ENCODE assay signal across 7 cellular contexts in the genomic region with DNA sequence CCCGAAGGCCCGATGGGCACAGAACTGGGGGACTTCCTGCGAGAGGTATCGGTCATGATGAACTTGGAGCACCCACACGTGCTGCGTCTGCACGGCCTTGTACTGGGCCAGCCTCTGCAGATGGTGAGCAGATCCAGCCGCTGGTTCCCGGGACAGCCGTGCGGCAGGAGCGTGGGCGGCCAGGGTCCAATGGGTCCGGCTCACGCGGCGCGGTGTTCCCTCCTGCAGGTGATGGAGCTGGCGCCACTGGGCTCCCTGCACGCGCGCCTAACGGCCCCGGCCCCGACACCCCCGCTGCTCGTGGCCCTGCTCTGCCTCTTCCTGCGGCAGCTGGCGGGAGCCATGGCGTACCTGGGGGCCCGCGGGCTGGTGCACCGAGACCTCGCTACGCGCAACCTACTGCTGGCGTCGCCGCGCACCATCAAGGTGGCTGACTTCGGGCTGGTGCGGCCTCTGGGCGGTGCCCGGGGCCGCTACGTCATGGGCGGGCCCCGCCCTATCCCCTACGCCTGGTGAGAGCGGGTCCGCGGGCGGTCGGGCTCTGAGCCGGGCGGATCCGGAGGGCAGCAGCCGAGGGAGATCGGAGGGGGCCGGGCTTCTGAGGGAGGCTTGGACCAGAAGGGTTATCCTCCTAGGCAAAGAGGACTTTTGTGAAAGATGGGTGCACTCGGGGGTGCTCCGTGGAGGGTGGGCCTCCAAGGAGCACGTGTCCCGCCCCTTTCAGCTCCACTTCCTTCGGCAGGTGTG. TPM values are rescaled to one million over a fixed set of nuclear protein-coding genes. Genes with fewer than 3 reads are reported as not detected.
DNase-seq lines count a peak whose midpoint lies in the region; ATAC-seq and TF ChIP-seq lines count a peak whose summit lies in the region.
"Had no signal": no experiment of that assay in that cellular context is flagged by ENCODE, and none has a peak within 500 bp of the region (broad histone marks: within the 10 kb centered on the region; RNA-seq: fewer than 3 reads in every experiment).

No MANE protein-coding gene starts in this region.

- H2BK120ac ChIP-seq in IMR-90 (ENCODE audit: low read depth, low read length) = no peak overlapping the region

- POLR2A ChIA-PET in IMR-90 (lab: Charles Lee; ENCODE audit: unreplicated experiment) = no interaction called here

- CTCF ChIA-PET in IMR-90 (lab: Yijun Ruan, JAX) = no interaction called here

- H3K4me3 ChIP-seq in DOHH2 (ENCODE audit: low read length) (peak overlapping the region; percentile 86), IMR-90 (ENCODE audit: insufficient read depth, low read depth, low read length) (peak overlapping the region; percentile 23), right lobe of liver (peak overlapping the region; percentile 16 to 42 (median 18)), stomach smooth muscle (ENCODE audit: low read length in 2 of 2) (peak overlapping the region; percentile 59 to 72)

- dilution Hi-C loops in IMR-90 (cut with HindIII; ENCODE audit: low sequenced_read_pairs, unreplicated experiment) = no loop called here

- in situ Hi-C loops in IMR-90 (cut with MboI; ENCODE audit: low sequenced_read_pairs) = no loop called here

- DNase-seq in IMR-90 (peak; percentile 13), right lobe of liver (no peak), DMS 273 treated with DMSO at 0.1 percent for 48 hours (lab: John Stamatoyannopoulos, UW) (no peak)
- DNase-seq in activated effector memory CD4-positive, alpha-beta T cell treated with anti-CD3 and anti-CD28 coated beads, Interleukin-2, amount 50 U/mL, for 16 hours = peak; percentile 93

- no peak overlapping the region for H3K4ac ChIP-seq in IMR-90 (ENCODE audit: low read depth, low read length)

- H2BK15ac ChIP-seq in IMR-90 (ENCODE audit: low read depth, low read length) = no peak overlapping the region

- peak overlapping the region; percentile 89 for H2AFZ ChIP-seq in IMR-90 (replicated peaks; ENCODE audit: low read length, poor library complexity)

- ATAC-seq in IMR-90 (ENCODE audit: low read depth) = peak; percentile 84
- peak; percentile 16 to 47 (median 34) for ATAC-seq in right lobe of liver

- H3F3A ChIP-seq in DOHH2 (ENCODE audit: control insufficient read depth, insufficient read depth) = no peaks in the 10 kb centered on the region

- H2AK9ac ChIP-seq in IMR-90 (replicated peaks; ENCODE audit: low read depth, low read length, poor library complexity) = peak overlapping the region; percentile 33

- H3K9me3 ChIP-seq in DOHH2 (ENCODE audit: control insufficient read depth, insufficient read depth, low read length) (peaks cover 6% of the 10 kb centered on the region), IMR-90 (ENCODE audit: control insufficient read depth, insufficient read depth, low read length) (peaks cover 8% of the 10 kb centered on the region; the same call in 1 of the 2 replicates), right lobe of liver (no peaks in the 10 kb centered on the region), stomach smooth muscle (ENCODE audit: control insufficient read depth in 2 of 2, low read length in 2 of 2) (no peaks in the 10 kb centered on the region)

- H3K79me2 ChIP-seq in DOHH2 (ENCODE audit: control insufficient read depth, low read length) = no peaks in the 10 kb centered on the region

- H4K5ac ChIP-seq in IMR-90 (ENCODE audit: low read depth, low read length) = no peak overlapping the region

- no peak for TF ChIP-seq RAD21 in IMR-90 (IDR thresholded peaks at IDR 0.05; ENCODE audit: low read length)

- no peak overlapping the region for H3K18ac ChIP-seq in IMR-90 (ENCODE audit: low read depth, low read length)

- H3K14ac ChIP-seq in IMR-90 (replicated peaks; ENCODE audit: low read depth, low read length) = 0 out of 2 replicates have a peak overlapping the region, but pooled peaks have one; percentile 5

- H3K4me2 ChIP-seq in DOHH2 (ENCODE audit: low read length) = peak overlapping the region; percentile 91
- H3K4me2 ChIP-seq in IMR-90 (ENCODE audit: low read depth, low read length) = peak overlapping the region; percentile 61

- intact Hi-C loops in IMR-90 (cut with micrococcal nuclease) (no loop called here), right lobe of liver (cut with DNase I) (no loop called here)

- H4K91ac ChIP-seq in IMR-90 (ENCODE audit: insufficient read depth, low read depth, low read length) = no peak overlapping the region

- H3K9me1 ChIP-seq in IMR-90 (ENCODE audit: insufficient read depth, low read length) = peaks cover 2% of the 10 kb centered on the region; the same call in 1 of the 2 replicates

- TF ChIP-seq CTCF in DOHH2 (IDR thresholded peaks at IDR 0.05; ENCODE audit: low read depth, low read length, poor library complexity, severe bottlenecking) = no peak
- no peak for TF ChIP-seq CTCF in IMR-90 (conservative IDR thresholded peaks at IDR 0.05; ENCODE audit: low read depth, low read length)
- TF ChIP-seq CTCF in right lobe of liver (IDR thresholded peaks at IDR 0.05) = no peak

- 0 out of 2 replicates have a peak overlapping the region, but pooled peaks have one; percentile 20 for H2AK5ac ChIP-seq in IMR-90 (ENCODE audit: low read depth, low read length)

- H3K27me3 ChIP-seq in DOHH2 (ENCODE audit: control insufficient read depth, low read length) (0 out of 2 replicates have a peak, but pooled peaks cover 6% of the 10 kb centered on the region), IMR-90 (ENCODE audit: control insufficient read depth, insufficient read depth, low read length) (peaks cover 26% of the 10 kb centered on the region), right lobe of liver (no peaks in the 10 kb centered on the region), stomach smooth muscle (ENCODE audit: control insufficient read depth in 1 of 2, insufficient read depth in 2 of 2, low read length in 2 of 2) (peaks cover 0 to 2% of the 10 kb centered on the region in 2 donors)

- no peak overlapping the region; the same call in none of the 2 replicates for H3K23ac ChIP-seq in IMR-90 (ENCODE audit: low read depth, low read length)

- H2BK20ac ChIP-seq in IMR-90 (ENCODE audit: low read depth, low read length) = no peak overlapping the region

- 9% methylated on average over 44 of the region's 65 CpGs; no CpG with 5 or more reads in 1 of the 2 experiments for WGBS in IMR-90 (ENCODE audit: extremely low coverage in 2 of 2, insufficient read length in 1 of 2), 2 experiments
- no CpG with 5 or more reads among the region's 65 CpGs for WGBS in right lobe of liver (ENCODE audit: insufficient coverage, low coverage, low lambda C conversion rate, missing lambda C conversion rate)

- H3K4me1 ChIP-seq in DOHH2 (ENCODE audit: control insufficient read depth, low read length) (peaks cover 15% of the 10 kb centered on the region), IMR-90 (ENCODE audit: control insufficient read depth, insufficient read depth, low read length) (peaks cover 7% of the 10 kb centered on the region; the same call in 1 of the 2 replicates), right lobe of liver (peaks cover 0 to 10% (median 0%) of the 10 kb centered on the region in 4 donors), stomach smooth muscle (ENCODE audit: control insufficient read depth, insufficient read depth, low read length) (peaks cover 32% of the 10 kb centered on the region)

- H4K8ac ChIP-seq in IMR-90 (ENCODE audit: low read depth in 2 of 2, low read length in 2 of 2) = no peak overlapping the region; a peak in 1 of 4 replicates

- no peaks in the 10 kb centered on the region for H3K79me1 ChIP-seq in IMR-90 (ENCODE audit: low read depth in 1 of 2, low read length in 2 of 2)

- H3K9ac ChIP-seq in IMR-90 (ENCODE audit: low read depth, low read length) (no peak overlapping the region), stomach smooth muscle (ENCODE audit: low read length in 2 of 2) (peak overlapping the region; percentile 47 to 48)

- no peak overlapping the region for H2BK5ac ChIP-seq in IMR-90 (ENCODE audit: low read depth, low read length, poor library complexity, severe bottlenecking)

- H4K20me1 ChIP-seq in DOHH2 (ENCODE audit: control insufficient read depth, insufficient read depth, low read depth, low read length) = no peaks in the 10 kb centered on the region
- H4K20me1 ChIP-seq in IMR-90 (ENCODE audit: insufficient read depth, low read length) = no peaks in the 10 kb centered on the region

- BruUV-seq in IMR-90 (replicated peaks; lab: Mats Ljungman, UMichigan) = no TSS peak

- TF ChIP-seq POLR2A in IMR-90 (IDR thresholded peaks at IDR 0.05; ENCODE audit: low read depth, low read length) = no peak
- no peak for TF ChIP-seq POLR2A in right lobe of liver (IDR thresholded peaks at IDR 0.05)

- no peaks in the 10 kb centered on the region for H3K9me2 ChIP-seq in DOHH2 (replicated peaks; ENCODE audit: control insufficient read depth, low read length)

- H3K27ac ChIP-seq in DOHH2 (ENCODE audit: low read depth, low read length) = no peak overlapping the region
- no peak overlapping the region for H3K27ac ChIP-seq in IMR-90 (ENCODE audit: insufficient read depth, low read length)
- H3K27ac ChIP-seq in right lobe of liver = no peak overlapping the region
- no peak overlapping the region for H3K27ac ChIP-seq in stomach smooth muscle (ENCODE audit: low read length)
- H3K27ac ChIP-seq: HL-60 had no signal

- no peaks in the 10 kb centered on the region for H3K36me3 ChIP-seq in DOHH2 (ENCODE audit: control insufficient read depth, low read length)
- H3K36me3 ChIP-seq in IMR-90 (ENCODE audit: control insufficient read depth, insufficient read depth, low read length) = peaks cover 10% of the 10 kb centered on the region; the same call in 1 of the 2 replicates
- H3K36me3 ChIP-seq in right lobe of liver = peaks cover 0 to 8% (median 0%) of the 10 kb centered on the region in 4 donors
- H3K36me3 ChIP-seq in stomach smooth muscle (ENCODE audit: control insufficient read depth in 2 of 2, insufficient read depth in 2 of 2, low read length in 2 of 2) = no peaks in the 10 kb centered on the region

- no peak overlapping the region for H3K56ac ChIP-seq in IMR-90 (ENCODE audit: extremely low read depth, insufficient read depth, low read length)

RNA-seq across cellular contexts. Expression of gene TNK1, which starts 3.0 kb away (rescaled TPM):
- total RNA-seq in IMR-90 (2012; rRNA removed) = under 0.01 and 0.54 TPM in 2 replicates
- polyA plus RNA-seq in IMR-90 (2012; rRNA removed) = 0.44 and 0.55 TPM in 2 replicates
- polyA plus RNA-seq in IMR-90 (2012; cell fraction: cytosol; rRNA removed) = 0.53 and 0.74 TPM in 2 replicates
- 0.96 and 3.2 TPM in 2 replicates for polyA plus RNA-seq in IMR-90 (2012; cell fraction: nucleus; rRNA removed; ENCODE audit: low replicate concordance)
- total RNA-seq in right lobe of liver = 1 to 10 TPM; 2.9 to 5.1 (median 4.0) TPM

RNA-seq across cellular contexts. Expression of gene PLSCR3, which starts 10.4 kb away (rescaled TPM):
- total RNA-seq in IMR-90 (2012; rRNA removed) = 6.1 and 6.4 TPM in 2 replicates
- polyA plus RNA-seq in IMR-90 (2012; rRNA removed) = 116 and 131 TPM in 2 replicates
- polyA plus RNA-seq in IMR-90 (2012; cell fraction: cytosol; rRNA removed) = 123 and 154 TPM in 2 replicates
- 109 and 232 TPM in 2 replicates for polyA plus RNA-seq in IMR-90 (2012; cell fraction: nucleus; rRNA removed; ENCODE audit: low replicate concordance)
- total RNA-seq in right lobe of liver = 1 to 10 TPM; 5.5 to 8.9 (median 6.4) TPM

RNA-seq across cellular contexts. Expression of gene TMEM256, which starts 20.0 kb away (rescaled TPM):
- total RNA-seq in IMR-90 (2012; rRNA removed) (35.3 and 38.4 TPM in 2 replicates), right lobe of liver (10 to 100 TPM; 56.4 to 95.4 (median 68.9) TPM)
- polyA plus RNA-seq in IMR-90 (2012; rRNA removed) = 174 and 252 TPM in 2 replicates
- polyA plus RNA-seq in IMR-90 (2012; cell fraction: cytosol; rRNA removed) = 109 and 112 TPM in 2 replicates
- polyA plus RNA-seq in IMR-90 (2012; cell fraction: nucleus; rRNA removed; ENCODE audit: low replicate concordance) = 17.8 and 27.6 TPM in 2 replicates

RNA-seq across cellular contexts. Expression of gene NLGN2, which starts 23.7 kb away (rescaled TPM):
- 1.7 and 1.8 TPM in 2 replicates for total RNA-seq in IMR-90 (2012; rRNA removed)
- polyA plus RNA-seq in IMR-90 (2012; rRNA removed) = 36.7 and 38.1 TPM in 2 replicates
- polyA plus RNA-seq in IMR-90 (2012; cell fraction: cytosol; rRNA removed) = 19.6 and 36.4 TPM in 2 replicates
- polyA plus RNA-seq in IMR-90 (2012; cell fraction: nucleus; rRNA removed; ENCODE audit: low replicate concordance) = 187 and 347 TPM in 2 replicates
- 1 to 10 TPM; 1.3 to 5.3 (median 3.0) TPM for total RNA-seq in right lobe of liver

RNA-seq across cellular contexts. Expression of gene TMEM95, which starts 29.0 kb away (rescaled TPM):
- not detected in 2 replicates for total RNA-seq in IMR-90 (2012; rRNA removed)
- not detected in 2 replicates for polyA plus RNA-seq in IMR-90 (2012; rRNA removed)
- not detected in 2 replicates for polyA plus RNA-seq in IMR-90 (2012; cell fraction: cytosol; rRNA removed)
- polyA plus RNA-seq in IMR-90 (2012; cell fraction: nucleus; rRNA removed; ENCODE audit: low replicate concordance) = not detected in 2 replicates
- not detected for total RNA-seq in right lobe of liver

Comparison
In these comparisons a context has a peak if more than half of its experiments do, and no peak if none do; other contexts are left out.
1. H3K4me3 ChIP-seq: peak in every context shown above with its lines; median percentile 86 in DOHH2; 66 in stomach smooth muscle; 23 in IMR-90; 18 in right lobe of liver.
2. DNase-seq: peak in IMR-90 (single experiment) and activated effector memory CD4-positive, alpha-beta T cell treated with anti-CD3 and anti-CD28 coated beads, Interleukin-2, amount 50 U/mL, for 16 hours (single experiment); none in right lobe of liver (0 of 3) and DMS 273 treated with DMSO at 0.1 percent for 48 hours (single experiment).